In genomic region chrX:13283968-13284914, GRCh38 we compare ENCODE assay signal across 11 cellular contexts. TPM values are rescaled to one million over a fixed set of nuclear protein-coding genes. Genes with fewer than 3 reads are reported as not detected.
DNase-seq lines count a peak whose midpoint lies in the region; ATAC-seq and TF ChIP-seq lines count a peak whose summit lies in the region.
"Had no signal": no experiment of that assay in that cellular context is flagged by ENCODE, and none has a peak within 500 bp of the region (broad histone marks: within the 10 kb centered on the region; RNA-seq: fewer than 3 reads in every experiment).

No MANE protein-coding gene starts in this region.

- H2BK120ac ChIP-seq in IMR-90 (ENCODE audit: low read depth, low read length), result peak overlapping the region; percentile 75

- no peak overlapping the region for H3K4me2 ChIP-seq in IMR-90 (ENCODE audit: low read depth, low read length)
- H3K4me2 ChIP-seq in mammary epithelial cell (ENCODE audit: insufficient read depth, low read depth, low read length), result peak overlapping the region; percentile 18

- H3K36me3 ChIP-seq in IMR-90 (ENCODE audit: control insufficient read depth, insufficient read depth, low read length), result no peaks in the 10 kb centered on the region
- no peaks in the 10 kb centered on the region for H3K36me3 ChIP-seq in mammary epithelial cell (ENCODE audit: insufficient read depth, low read length)
- H3K36me3 ChIP-seq: tibial artery had no signal

- TF ChIP-seq RAD21 in IMR-90 (IDR thresholded peaks at IDR 0.05; ENCODE audit: low read length), result no peak

- H3K9me1 ChIP-seq in IMR-90 (ENCODE audit: insufficient read depth, low read length), result no peaks in the 10 kb centered on the region

- DNase-seq in AG09319 (ENCODE audit: extremely low read depth, low read depth) (peak; percentile 65), IMR-90 (peak; percentile 78), mammary epithelial cell (peak; percentile 84), memory B cell (ENCODE audit: low spot score in 2 of 2) (no peak), LoVo (ENCODE audit: low spot score) (no peak), SHP77 treated with DMSO at 0.1 percent for 48 hours (lab: John Stamatoyannopoulos, UW) (no peak), globus pallidus (ENCODE audit: low spot score) (no peak)
- no peak for DNase-seq in activated CD4-positive, alpha-beta T cell treated with anti-CD3 and anti-CD28 coated beads, Interleukin-2, amount 50 U/mL, for 4 hours
- DNase-seq: NCI-H510A; stimulated activated CD4-positive, alpha-beta T cell treated with anti-CD3 and anti-CD28 coated beads, Interleukin-12 subunit alpha, Interleukin-12 subunit beta, amount 100 ng/mL, for 4 hours; tibial artery had no signal

- H2BK20ac ChIP-seq in IMR-90 (ENCODE audit: low read depth, low read length), result peak overlapping the region; percentile 75; the same call in 1 of the 2 replicates

- H3K4me1 ChIP-seq in IMR-90 (ENCODE audit: control insufficient read depth, insufficient read depth, low read length) (peaks cover 11% of the 10 kb centered on the region; the same call in 1 of the 2 replicates), mammary epithelial cell (ENCODE audit: insufficient read depth, low read length) (peaks cover 37% of the 10 kb centered on the region)
- H3K4me1 ChIP-seq: tibial artery had no signal

- in situ Hi-C loops in IMR-90 (cut with MboI; ENCODE audit: low sequenced_read_pairs), result no loop called here
- in situ Hi-C loops in mammary epithelial cell (cut with MboI; ENCODE audit: low sequenced_read_pairs in 2 of 2), result no loop called here

- peak overlapping the region; percentile 20; the same call in 1 of the 2 replicates for H4K5ac ChIP-seq in IMR-90 (ENCODE audit: low read depth, low read length)

- dilution Hi-C loops in IMR-90 (cut with HindIII; ENCODE audit: low sequenced_read_pairs, unreplicated experiment), result no loop called here
- dilution Hi-C loops in mammary epithelial cell (cut with HindIII; ENCODE audit: low sequenced_read_pairs), result no loop called here

- peak overlapping the region; percentile 65 for H3K18ac ChIP-seq in IMR-90 (ENCODE audit: low read depth, low read length)

- H2AK9ac ChIP-seq in IMR-90 (replicated peaks; ENCODE audit: low read depth, low read length, poor library complexity), result no peak overlapping the region

- WGBS in IMR-90 (ENCODE audit: extremely low coverage in 2 of 2, insufficient read length in 1 of 2), 2 experiments, result no CpG with 5 or more reads among the region's 2 CpGs
- 54% methylated on average over 2 of the region's 2 CpGs for WGBS in mammary epithelial cell (ENCODE audit: low coverage, missing lambda C conversion rate)

- H3K4me1 Mint-ChIP-seq in memory B cell, result peaks cover 4% of the 10 kb centered on the region

- H3K27me3 ChIP-seq in IMR-90 (ENCODE audit: control insufficient read depth, insufficient read depth, low read length) (no peaks in the 10 kb centered on the region), mammary epithelial cell (ENCODE audit: insufficient read depth, low read length) (no peaks in the 10 kb centered on the region)
- H3K27me3 ChIP-seq: tibial artery had no signal

- no peaks in the 10 kb centered on the region for H3K27me3 Mint-ChIP-seq in memory B cell

- H3K79me1 ChIP-seq in IMR-90 (ENCODE audit: low read depth in 1 of 2, low read length in 2 of 2), result no peaks in the 10 kb centered on the region

- peaks cover 1% of the 10 kb centered on the region for H3K9me3 Mint-ChIP-seq in memory B cell

- H3K36me3 Mint-ChIP-seq in memory B cell, result peaks cover 4% of the 10 kb centered on the region

- TF ChIP-seq POLR2A in IMR-90 (IDR thresholded peaks at IDR 0.05; ENCODE audit: low read depth, low read length), result no peak

- H2AFZ ChIP-seq in IMR-90 (replicated peaks; ENCODE audit: low read length, poor library complexity) (no peak overlapping the region), mammary epithelial cell (ENCODE audit: low read depth, low read length) (peak overlapping the region; percentile 66)

- peak overlapping the region; percentile 76; the same call in 1 of the 3 replicates for H2BK15ac ChIP-seq in IMR-90 (ENCODE audit: low read depth, low read length)

- no peak overlapping the region for H3K4me3 Mint-ChIP-seq in memory B cell

- H3K27ac Mint-ChIP-seq in memory B cell, result peak overlapping the region; percentile 28

- peak overlapping the region; percentile 73 for H2BK5ac ChIP-seq in IMR-90 (ENCODE audit: low read depth, low read length, poor library complexity, severe bottlenecking)

- peak overlapping the region; percentile 59; the same call in 1 of the 2 replicates for H4K91ac ChIP-seq in IMR-90 (ENCODE audit: insufficient read depth, low read depth, low read length)

- H3K27ac ChIP-seq in IMR-90 (ENCODE audit: insufficient read depth, low read length) (peak overlapping the region; percentile 25; the same call in 1 of the 2 replicates), mammary epithelial cell (ENCODE audit: insufficient read depth, low read depth, low read length) (peak overlapping the region; percentile 87)
- H3K27ac ChIP-seq: tibial artery had no signal

- TF ChIP-seq CTCF in AG09319 (IDR thresholded peaks at IDR 0.05; ENCODE audit: low read depth, low read length), result no peak
- no peak for TF ChIP-seq CTCF in IMR-90 (conservative IDR thresholded peaks at IDR 0.05; ENCODE audit: low read depth, low read length)
- TF ChIP-seq CTCF in mammary epithelial cell (conservative IDR thresholded peaks at IDR 0.05 in 1 of 2, IDR thresholded peaks at IDR 0.05 in 1 of 2; ENCODE audit: extremely low read depth in 1 of 2, insufficient read depth in 1 of 2, low read depth in 1 of 2, low read length in 2 of 2), result no peak

- H3K9ac ChIP-seq in IMR-90 (ENCODE audit: low read depth, low read length) (no peak overlapping the region), mammary epithelial cell (ENCODE audit: insufficient read depth, low read length) (peak overlapping the region; percentile 30)

- no peak overlapping the region for H3K4me3 ChIP-seq in IMR-90 (ENCODE audit: insufficient read depth, low read depth, low read length)
- no peak overlapping the region for H3K4me3 ChIP-seq in mammary epithelial cell (replicated peaks in 1 of 3; ENCODE audit: insufficient read depth in 1 of 3, low read depth in 2 of 3, low read length in 3 of 3)
- H3K4me3 ChIP-seq: tibial artery had no signal

- H3K9me3 ChIP-seq in IMR-90 (ENCODE audit: control insufficient read depth, insufficient read depth, low read length), result no peaks in the 10 kb centered on the region; the same call in 1 of the 2 replicates
- peaks cover 7% of the 10 kb centered on the region for H3K9me3 ChIP-seq in mammary epithelial cell (replicated peaks; ENCODE audit: insufficient read depth, low read length)

- H3K56ac ChIP-seq in IMR-90 (ENCODE audit: extremely low read depth, insufficient read depth, low read length), result no peak overlapping the region

- BruUV-seq in IMR-90 (replicated peaks; lab: Mats Ljungman, UMichigan), result no TSS peak
- BruUV-seq in mammary epithelial cell (replicated peaks; lab: Mats Ljungman, UMichigan), result TSS peak; percentile 70

- H4K20me1 ChIP-seq in IMR-90 (ENCODE audit: insufficient read depth, low read length) (no peaks in the 10 kb centered on the region), mammary epithelial cell (ENCODE audit: insufficient read depth, low read length) (no peaks in the 10 kb centered on the region)

- peak overlapping the region; percentile 55 for H3K14ac ChIP-seq in IMR-90 (replicated peaks; ENCODE audit: low read depth, low read length)

- POLR2A ChIA-PET in IMR-90 (lab: Charles Lee; ENCODE audit: unreplicated experiment), result no interaction called here

- H3K79me2 ChIP-seq in mammary epithelial cell (ENCODE audit: insufficient read depth, low read length), result no peaks in the 10 kb centered on the region

- intact Hi-C loops in IMR-90 (cut with micrococcal nuclease), result loop anchor here (5.0 kb wide), 1 partner anchor 143 kb away; no protein-coding TSS in a partner anchor
- intact Hi-C loops in mammary epithelial cell (cut with micrococcal nuclease), result loop anchor here (2.0 to 10.0 kb wide), 4 partner anchors 199 to 337 kb away; partner anchors contain the start of gene TMSB4X

- ATAC-seq in IMR-90 (ENCODE audit: low read depth), result 0 out of 2 replicates have a peak, but pooled peaks have one; percentile 21
- no peak for ATAC-seq in memory B cell (ENCODE audit: low read depth)

- H3K23ac ChIP-seq in IMR-90 (ENCODE audit: low read depth, low read length), result peak overlapping the region; percentile 11; the same call in 1 of the 2 replicates

- CTCF ChIA-PET in IMR-90 (lab: Yijun Ruan, JAX) (no interaction called here), mammary epithelial cell (lab: Charles Lee; ENCODE audit: low non-redundant PET) (no interaction called here)

- H3K4ac ChIP-seq in IMR-90 (ENCODE audit: low read depth, low read length), result peak overlapping the region; percentile 79; the same call in 1 of the 2 replicates

- H2AK5ac ChIP-seq in IMR-90 (ENCODE audit: low read depth, low read length), result peak overlapping the region; percentile 47; the same call in 1 of the 2 replicates

- peak overlapping the region in 1 of 2 experiments; percentile 63; a peak in 2 of 4 replicates for H4K8ac ChIP-seq in IMR-90 (ENCODE audit: low read depth in 2 of 2, low read length in 2 of 2)

TF ChIP-seq in IMR-90, 13 proteins besides CTCF, POLR2A, EP300 and RAD21 (continues in another document):
- no peak for TF ChIP-seq FOS (IDR thresholded peaks at IDR 0.05; ENCODE audit: low read depth, low read length)
- TF ChIP-seq USF2 (IDR thresholded peaks at IDR 0.05; ENCODE audit: low read depth, low read length), result no peak
- no peak for TF ChIP-seq MAZ (IDR thresholded peaks at IDR 0.05; ENCODE audit: borderline replicate concordance, low read depth, low read length)
- peak; percentile 4; the same call in 1 of the 2 replicates for TF ChIP-seq BHLHE40 (IDR thresholded peaks at IDR 0.05; ENCODE audit: low read depth, low read length)
- no peak for TF ChIP-seq NFE2L2 (IDR thresholded peaks at IDR 0.05; ENCODE audit: low read depth, low read length)
- no peak for TF ChIP-seq SMC3 (IDR thresholded peaks at IDR 0.05; ENCODE audit: low read depth, low read length)
- no peak for TF ChIP-seq MXI1 (IDR thresholded peaks at IDR 0.05; ENCODE audit: borderline replicate concordance, low read depth, low read length)
- peak; percentile 19; the same call in 1 of the 2 replicates for TF ChIP-seq CEBPB (IDR thresholded peaks at IDR 0.05; ENCODE audit: low read depth, low read length)

RNA-seq across cellular contexts. Expression of gene ATXN3L, which starts 35.6 kb away (rescaled TPM):
- total RNA-seq in IMR-90 (2012; rRNA removed), result not detected in 2 replicates
- not detected in 2 replicates for polyA plus RNA-seq in IMR-90 (2012; rRNA removed)
- not detected in 2 replicates for polyA plus RNA-seq in IMR-90 (2012; cell fraction: cytosol; rRNA removed)
- polyA plus RNA-seq in IMR-90 (2012; cell fraction: nucleus; rRNA removed; ENCODE audit: low replicate concordance), result not detected in 2 replicates
- not detected for total RNA-seq in mammary epithelial cell
- not detected for polyA plus RNA-seq in mammary epithelial cell
- not detected for polyA minus RNA-seq in mammary epithelial cell

Comparison
In these comparisons a context has a peak if more than half of its experiments do, and no peak if none do; other contexts are left out.
1. DNase-seq: peak in AG09319 (single experiment), IMR-90 (single experiment) and mammary epithelial cell (single experiment); none in memory B cell (0 of 2), LoVo (single experiment), SHP77 treated with DMSO at 0.1 percent for 48 hours (single experiment), globus pallidus (single experiment) and activated CD4-positive, alpha-beta T cell treated with anti-CD3 and anti-CD28 coated beads, Interleukin-2, amount 50 U/mL, for 4 hours (0 of 2).